In genomic region chrX:130173190-130173895, GRCh38 we compare ENCODE assay signal across 1 cellular context.
TF ChIP-seq lines count a peak whose summit lies in the region.

No MANE protein-coding gene starts in this region.

TF ChIP-seq in K562, 482 proteins besides CTCF, POLR2A, EP300 and RAD21 (continued from another document and continues in another):
- TF ChIP-seq ETS1 (conservative IDR thresholded peaks at IDR 0.05; ENCODE audit: control insufficient read depth, low read depth, low read length) (no peak), SMARCC2 (IDR thresholded peaks at IDR 0.05; ENCODE audit: low read depth) (0 out of 2 replicates have a peak, but pooled peaks have one; percentile 13), STAT5B (CRISPR knock-in tag; IDR thresholded peaks at IDR 0.05) (no peak), AFF1 (IDR thresholded peaks at IDR 0.05; ENCODE audit: low read depth in 1 of 2, partially characterized antibody in 2 of 2) (peak in 1 of 2 experiments; percentile 64), POLR3A (IDR thresholded peaks at IDR 0.05; ENCODE audit: borderline replicate concordance, extremely low read depth, insufficient read depth, insufficient read length) (no peak), GATAD2A (IDR thresholded peaks at IDR 0.05) (no peak), HMG20A (CRISPR knock-in tag; conservative IDR thresholded peaks at IDR 0.05) (no peak), GTF3C2 (IDR thresholded peaks at IDR 0.05; ENCODE audit: borderline replicate concordance, extremely low read depth, insufficient read length) (no peak), THRB (CRISPR knock-in tag; conservative IDR thresholded peaks at IDR 0.05) (peak; percentile 71; the same call in 1 of the 2 replicates), ZNF12 (CRISPR knock-in tag; IDR thresholded peaks at IDR 0.05) (no peak), GABPB1 (CRISPR knock-in tag; IDR thresholded peaks at IDR 0.05) (no peak), CREM (IDR thresholded peaks at IDR 0.05; ENCODE audit: low read depth) (peak; percentile 84), TCF3 (CRISPR knock-in tag; IDR thresholded peaks at IDR 0.05) (peak; percentile 48), XRCC5 (IDR thresholded peaks at IDR 0.05; ENCODE audit: low read depth, low read length) (no peak), ZC3H4 (CRISPR knock-in tag; IDR thresholded peaks at IDR 0.05; ENCODE audit: borderline replicate concordance) (no peak), ZNF324 (CRISPR knock-in tag; IDR thresholded peaks at IDR 0.05) (no peak), HDGF (IDR thresholded peaks at IDR 0.05) (no peak; the same call in 1 of the 2 replicates), RNF2 (IDR thresholded peaks at IDR 0.05) (peak; percentile 82), CREB1 (IDR thresholded peaks at IDR 0.05) (peak; percentile 62), CREB1 (CRISPR knock-in tag; IDR thresholded peaks at IDR 0.05) (peak; percentile 31; the same call in 1 of the 2 replicates), ZNF785 (CRISPR knock-in tag; IDR thresholded peaks at IDR 0.05) (no peak), NFE2L1 (tag; IDR thresholded peaks at IDR 0.05; ENCODE audit: borderline replicate concordance, low read depth) (no peak), BCL6 (CRISPR knock-in tag; IDR thresholded peaks at IDR 0.05) (no peak), POLR3G (IDR thresholded peaks at IDR 0.05; ENCODE audit: extremely low read depth, insufficient read length, insufficient replicate concordance) (no peak), KLF1 (tag; IDR thresholded peaks at IDR 0.05) (no peak), FOSL1 (tag; conservative IDR thresholded peaks at IDR 0.05) (peak; percentile 69), ZNF780A (CRISPR knock-in tag; IDR thresholded peaks at IDR 0.05) (no peak), DMBX1 (CRISPR knock-in tag; IDR thresholded peaks at IDR 0.05; ENCODE audit: borderline replicate concordance) (peak; percentile 36; the same call in 1 of the 2 replicates), ZNF3 (CRISPR knock-in tag; IDR thresholded peaks at IDR 0.05) (no peak), ETV5 (CRISPR knock-in tag; IDR thresholded peaks at IDR 0.05; ENCODE audit: low read depth) (0 out of 2 replicates have a peak, but pooled peaks have one; percentile 12), EGR1 (conservative IDR thresholded peaks at IDR 0.05) (no peak)
- TF ChIP-seq, protein P1, sequence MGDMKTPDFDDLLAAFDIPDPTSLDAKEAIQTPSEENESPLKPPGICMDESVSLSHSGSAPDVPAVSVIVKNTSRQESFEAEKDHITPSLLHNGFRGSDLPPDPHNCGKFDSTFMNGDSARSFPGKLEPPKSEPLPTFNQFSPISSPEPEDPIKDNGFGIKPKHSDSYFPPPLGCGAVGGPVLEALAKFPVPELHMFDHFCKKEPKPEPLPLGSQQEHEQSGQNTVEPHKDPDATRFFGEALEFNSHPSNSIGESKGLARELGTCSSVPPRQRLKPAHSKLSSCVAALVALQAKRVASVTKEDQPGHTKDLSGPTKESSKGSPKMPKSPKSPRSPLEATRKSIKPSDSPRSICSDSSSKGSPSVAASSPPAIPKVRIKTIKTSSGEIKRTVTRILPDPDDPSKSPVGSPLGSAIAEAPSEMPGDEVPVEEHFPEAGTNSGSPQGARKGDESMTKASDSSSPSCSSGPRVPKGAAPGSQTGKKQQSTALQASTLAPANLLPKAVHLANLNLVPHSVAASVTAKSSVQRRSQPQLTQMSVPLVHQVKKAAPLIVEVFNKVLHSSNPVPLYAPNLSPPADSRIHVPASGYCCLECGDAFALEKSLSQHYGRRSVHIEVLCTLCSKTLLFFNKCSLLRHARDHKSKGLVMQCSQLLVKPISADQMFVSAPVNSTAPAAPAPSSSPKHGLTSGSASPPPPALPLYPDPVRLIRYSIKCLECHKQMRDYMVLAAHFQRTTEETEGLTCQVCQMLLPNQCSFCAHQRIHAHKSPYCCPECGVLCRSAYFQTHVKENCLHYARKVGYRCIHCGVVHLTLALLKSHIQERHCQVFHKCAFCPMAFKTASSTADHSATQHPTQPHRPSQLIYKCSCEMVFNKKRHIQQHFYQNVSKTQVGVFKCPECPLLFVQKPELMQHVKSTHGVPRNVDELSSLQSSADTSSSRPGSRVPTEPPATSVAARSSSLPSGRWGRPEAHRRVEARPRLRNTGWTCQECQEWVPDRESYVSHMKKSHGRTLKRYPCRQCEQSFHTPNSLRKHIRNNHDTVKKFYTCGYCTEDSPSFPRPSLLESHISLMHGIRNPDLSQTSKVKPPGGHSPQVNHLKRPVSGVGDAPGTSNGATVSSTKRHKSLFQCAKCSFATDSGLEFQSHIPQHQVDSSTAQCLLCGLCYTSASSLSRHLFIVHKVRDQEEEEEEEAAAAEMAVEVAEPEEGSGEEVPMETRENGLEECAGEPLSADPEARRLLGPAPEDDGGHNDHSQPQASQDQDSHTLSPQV (IDR thresholded peaks at IDR 0.05) = peak; percentile 72
- TF ChIP-seq, protein P2, sequence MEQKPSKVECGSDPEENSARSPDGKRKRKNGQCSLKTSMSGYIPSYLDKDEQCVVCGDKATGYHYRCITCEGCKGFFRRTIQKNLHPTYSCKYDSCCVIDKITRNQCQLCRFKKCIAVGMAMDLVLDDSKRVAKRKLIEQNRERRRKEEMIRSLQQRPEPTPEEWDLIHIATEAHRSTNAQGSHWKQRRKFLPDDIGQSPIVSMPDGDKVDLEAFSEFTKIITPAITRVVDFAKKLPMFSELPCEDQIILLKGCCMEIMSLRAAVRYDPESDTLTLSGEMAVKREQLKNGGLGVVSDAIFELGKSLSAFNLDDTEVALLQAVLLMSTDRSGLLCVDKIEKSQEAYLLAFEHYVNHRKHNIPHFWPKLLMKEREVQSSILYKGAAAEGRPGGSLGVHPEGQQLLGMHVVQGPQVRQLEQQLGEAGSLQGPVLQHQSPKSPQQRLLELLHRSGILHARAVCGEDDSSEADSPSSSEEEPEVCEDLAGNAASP (IDR thresholded peaks at IDR 0.05) = no peak
- TF ChIP-seq, protein P3, sequence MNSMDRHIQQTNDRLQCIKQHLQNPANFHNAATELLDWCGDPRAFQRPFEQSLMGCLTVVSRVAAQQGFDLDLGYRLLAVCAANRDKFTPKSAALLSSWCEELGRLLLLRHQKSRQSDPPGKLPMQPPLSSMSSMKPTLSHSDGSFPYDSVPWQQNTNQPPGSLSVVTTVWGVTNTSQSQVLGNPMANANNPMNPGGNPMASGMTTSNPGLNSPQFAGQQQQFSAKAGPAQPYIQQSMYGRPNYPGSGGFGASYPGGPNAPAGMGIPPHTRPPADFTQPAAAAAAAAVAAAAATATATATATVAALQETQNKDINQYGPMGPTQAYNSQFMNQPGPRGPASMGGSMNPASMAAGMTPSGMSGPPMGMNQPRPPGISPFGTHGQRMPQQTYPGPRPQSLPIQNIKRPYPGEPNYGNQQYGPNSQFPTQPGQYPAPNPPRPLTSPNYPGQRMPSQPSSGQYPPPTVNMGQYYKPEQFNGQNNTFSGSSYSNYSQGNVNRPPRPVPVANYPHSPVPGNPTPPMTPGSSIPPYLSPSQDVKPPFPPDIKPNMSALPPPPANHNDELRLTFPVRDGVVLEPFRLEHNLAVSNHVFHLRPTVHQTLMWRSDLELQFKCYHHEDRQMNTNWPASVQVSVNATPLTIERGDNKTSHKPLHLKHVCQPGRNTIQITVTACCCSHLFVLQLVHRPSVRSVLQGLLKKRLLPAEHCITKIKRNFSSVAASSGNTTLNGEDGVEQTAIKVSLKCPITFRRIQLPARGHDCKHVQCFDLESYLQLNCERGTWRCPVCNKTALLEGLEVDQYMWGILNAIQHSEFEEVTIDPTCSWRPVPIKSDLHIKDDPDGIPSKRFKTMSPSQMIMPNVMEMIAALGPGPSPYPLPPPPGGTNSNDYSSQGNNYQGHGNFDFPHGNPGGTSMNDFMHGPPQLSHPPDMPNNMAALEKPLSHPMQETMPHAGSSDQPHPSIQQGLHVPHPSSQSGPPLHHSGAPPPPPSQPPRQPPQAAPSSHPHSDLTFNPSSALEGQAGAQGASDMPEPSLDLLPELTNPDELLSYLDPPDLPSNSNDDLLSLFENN (IDR thresholded peaks at IDR 0.05; ENCODE audit: low read depth in 2 of 2, low read length in 2 of 2) = 0 out of 4 replicates have a peak, but pooled peaks of 1 of the 2 experiments have one; percentile 30
- TF ChIP-seq, protein P4, sequence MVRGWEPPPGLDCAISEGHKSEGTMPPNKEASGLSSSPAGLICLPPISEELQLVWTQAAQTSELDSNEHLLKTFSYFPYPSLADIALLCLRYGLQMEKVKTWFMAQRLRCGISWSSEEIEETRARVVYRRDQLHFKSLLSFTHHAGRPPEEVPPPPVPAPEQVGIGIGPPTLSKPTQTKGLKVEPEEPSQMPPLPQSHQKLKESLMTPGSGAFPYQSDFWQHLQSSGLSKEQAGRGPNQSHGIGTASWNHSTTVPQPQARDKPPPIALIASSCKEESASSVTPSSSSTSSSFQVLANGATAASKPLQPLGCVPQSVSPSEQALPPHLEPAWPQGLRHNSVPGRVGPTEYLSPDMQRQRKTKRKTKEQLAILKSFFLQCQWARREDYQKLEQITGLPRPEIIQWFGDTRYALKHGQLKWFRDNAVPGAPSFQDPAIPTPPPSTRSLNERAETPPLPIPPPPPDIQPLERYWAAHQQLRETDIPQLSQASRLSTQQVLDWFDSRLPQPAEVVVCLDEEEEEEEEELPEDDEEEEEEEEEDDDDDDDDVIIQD (CRISPR knock-in tag; IDR thresholded peaks at IDR 0.05) = no peak
- TF ChIP-seq, protein P5, sequence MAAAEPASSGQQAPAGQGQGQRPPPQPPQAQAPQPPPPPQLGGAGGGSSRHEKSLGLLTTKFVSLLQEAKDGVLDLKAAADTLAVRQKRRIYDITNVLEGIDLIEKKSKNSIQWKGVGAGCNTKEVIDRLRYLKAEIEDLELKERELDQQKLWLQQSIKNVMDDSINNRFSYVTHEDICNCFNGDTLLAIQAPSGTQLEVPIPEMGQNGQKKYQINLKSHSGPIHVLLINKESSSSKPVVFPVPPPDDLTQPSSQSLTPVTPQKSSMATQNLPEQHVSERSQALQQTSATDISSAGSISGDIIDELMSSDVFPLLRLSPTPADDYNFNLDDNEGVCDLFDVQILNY (CRISPR knock-in tag; IDR thresholded peaks at IDR 0.05) = no peak
